Comparison of ENCODE assay signal across 8 cellular contexts in the genomic region with DNA sequence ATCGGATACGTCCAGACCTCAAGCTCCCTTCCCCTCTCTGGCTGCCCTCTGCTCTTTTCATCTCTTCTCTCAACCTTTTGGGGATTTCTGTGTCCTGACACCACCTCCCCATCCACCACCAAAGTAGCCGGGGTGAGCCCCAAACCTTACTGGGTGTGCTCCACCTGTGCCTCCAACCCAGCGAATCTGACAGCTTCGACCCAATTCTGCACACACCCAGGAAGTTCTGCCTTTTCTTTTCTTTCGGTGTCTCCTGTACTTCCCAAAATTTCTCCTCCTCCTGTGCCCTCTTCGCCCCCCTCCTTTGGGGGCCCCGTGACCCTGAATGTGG. TPM values are rescaled to one million over a fixed set of nuclear protein-coding genes. Genes with fewer than 3 reads are reported as not detected.
DNase-seq lines count a peak whose midpoint lies in the region; ATAC-seq and TF ChIP-seq lines count a peak whose summit lies in the region.

No MANE protein-coding gene starts in this region.

- no peaks in the 10 kb centered on the region for H3K9me3 ChIP-seq in GM23248 (ENCODE audit: low read depth)
- no peaks in the 10 kb centered on the region for H3K9me3 ChIP-seq in hepatocyte (ENCODE audit: low read depth)
- no peaks in the 10 kb centered on the region for H3K9me3 ChIP-seq in skeletal muscle satellite cell (replicated peaks; ENCODE audit: low read length)

- H3K4me3 Mint-ChIP-seq in activated CD8-positive, alpha-beta T cell treated with anti-CD3 and anti-CD28 coated beads for 36 hours = peak overlapping the region; percentile 87

- H3K9me2 ChIP-seq in GM23248 (ENCODE audit: insufficient read depth) = no peaks in the 10 kb centered on the region
- no peaks in the 10 kb centered on the region for H3K9me2 ChIP-seq in hepatocyte (replicated peaks; ENCODE audit: insufficient read depth)

- H3K4me3 ChIP-seq in GM23248 (peak overlapping the region; percentile 98), hepatocyte (peak overlapping the region; percentile 53), skeletal muscle satellite cell (ENCODE audit: low read length) (peak overlapping the region; percentile 97)

- H3K27ac ChIP-seq in GM23248 (peak overlapping the region; percentile 100), hepatocyte (peak overlapping the region; percentile 100)

- TF ChIP-seq CTCF in activated CD8-positive, alpha-beta T cell treated with anti-CD3 and anti-CD28 coated beads for 36 hours (IDR thresholded peaks at IDR 0.05) = peak; percentile 17
- no peak for TF ChIP-seq CTCF in hepatocyte (IDR thresholded peaks at IDR 0.05; ENCODE audit: poor library complexity)

- H3K27me3 Mint-ChIP-seq in activated CD8-positive, alpha-beta T cell treated with anti-CD3 and anti-CD28 coated beads for 36 hours = no peaks in the 10 kb centered on the region

- peaks cover 57% of the 10 kb centered on the region for H3K4me1 Mint-ChIP-seq in activated CD8-positive, alpha-beta T cell treated with anti-CD3 and anti-CD28 coated beads for 36 hours (ENCODE audit: low read depth)

- peak overlapping the region; percentile 82 for H3K27ac Mint-ChIP-seq in activated CD8-positive, alpha-beta T cell treated with anti-CD3 and anti-CD28 coated beads for 36 hours

- H4K20me1 ChIP-seq in GM23248 (ENCODE audit: insufficient read depth) (no peaks in the 10 kb centered on the region), hepatocyte (ENCODE audit: insufficient read depth, poor library complexity, severe bottlenecking) (peaks cover 5% of the 10 kb centered on the region)

- CTCF ChIA-PET in activated CD8-positive, alpha-beta T cell treated with anti-CD3 and anti-CD28 coated beads for 36 hours (lab: Charles Lee) = interaction anchor here (0.8 to 6.3 kb wide), 4 partner anchors 15 to 205 kb away, joined by 3 to 68 read pairs (median 3); a partner anchor contains a TSS

- in situ Hi-C loops in GM23248 (cut with MboI) = no loop called here

- H3K36me3 ChIP-seq in GM23248 (ENCODE audit: low read depth) (no peaks in the 10 kb centered on the region), hepatocyte (replicated peaks; ENCODE audit: insufficient read depth, low read depth) (no peaks in the 10 kb centered on the region), skeletal muscle satellite cell (ENCODE audit: insufficient read depth, low read length) (no peaks in the 10 kb centered on the region)

- peak overlapping the region; percentile 97 for H3K4me2 ChIP-seq in GM23248 (ENCODE audit: unreplicated experiment)
- peak overlapping the region; percentile 94 for H3K4me2 ChIP-seq in hepatocyte
- H3K4me2 ChIP-seq in skeletal muscle satellite cell (ENCODE audit: low read length) = peak overlapping the region; percentile 82

- H3K4me1 ChIP-seq in GM23248 (ENCODE audit: insufficient read depth) (peaks cover 37% of the 10 kb centered on the region), hepatocyte (ENCODE audit: insufficient read depth) (peaks cover 37% of the 10 kb centered on the region), skeletal muscle satellite cell (ENCODE audit: control insufficient read depth, insufficient read depth, low read length) (peaks cover 49% of the 10 kb centered on the region)

- POLR2A ChIA-PET in activated CD8-positive, alpha-beta T cell treated with anti-CD3 and anti-CD28 coated beads for 36 hours (lab: Charles Lee) = interaction anchor here (1.0 to 1.4 kb wide), 3 partner anchors 33 to 335 kb away, joined by 3 read pairs; no protein-coding TSS in a partner anchor

- intact Hi-C loops in activated CD8-positive, alpha-beta T cell treated with anti-CD3 and anti-CD28 coated beads for 36 hours (cut with micrococcal nuclease) = loop anchor here (5.0 to 10.0 kb wide), 3 partner anchors 85 to 212 kb away; a partner anchor contains a TSS

- peaks cover 17% of the 10 kb centered on the region for H3F3A ChIP-seq in GM23248 (ENCODE audit: insufficient read depth)

- H3K9ac ChIP-seq in GM23248 (peak overlapping the region; percentile 100), skeletal muscle satellite cell (ENCODE audit: low read depth, low read length) (peak overlapping the region; percentile 99)

- H2AFZ ChIP-seq in GM23248 = no peak overlapping the region
- H2AFZ ChIP-seq in hepatocyte = peak overlapping the region; percentile 95

- peaks cover 38% of the 10 kb centered on the region for H3K79me2 ChIP-seq in GM23248 (ENCODE audit: insufficient read depth)
- peaks cover 21% of the 10 kb centered on the region for H3K79me2 ChIP-seq in hepatocyte

- 9 to 14% methylated on average over 8 of the region's 8 CpGs for WGBS in GM23248 (ENCODE audit: low coverage in 1 of 2, low lambda C conversion rate in 2 of 2, missing lambda C conversion rate in 2 of 2), 2 experiments
- WGBS in hepatocyte (ENCODE audit: low lambda C conversion rate, missing lambda C conversion rate) = 68% methylated on average over 8 of the region's 8 CpGs

- no peak for DNase-seq in GM23248
- no peak for DNase-seq in activated CD8-positive, alpha-beta T cell treated with anti-CD3 and anti-CD28 coated beads for 36 hours
- no peak for DNase-seq in hepatocyte (ENCODE audit: low spot score)
- DNase-seq in EL = no peak
- DNase-seq in NCI-H1417 (lab: John Stamatoyannopoulos, UW) = no peak
- DNase-seq in stimulated activated naive CD4-positive, alpha-beta T cell (lab: John Stamatoyannopoulos, UW) = no peak

- no peaks in the 10 kb centered on the region for H3K27me3 ChIP-seq in GM23248 (replicated peaks; ENCODE audit: insufficient read depth)
- H3K27me3 ChIP-seq in hepatocyte = no peaks in the 10 kb centered on the region
- no peaks in the 10 kb centered on the region for H3K27me3 ChIP-seq in skeletal muscle satellite cell (ENCODE audit: control insufficient read depth, insufficient read depth, low read length)

- no peaks in the 10 kb centered on the region for H3K9me3 Mint-ChIP-seq in activated CD8-positive, alpha-beta T cell treated with anti-CD3 and anti-CD28 coated beads for 36 hours

- ATAC-seq in activated CD8-positive, alpha-beta T cell treated with anti-CD3 and anti-CD28 coated beads for 36 hours = no peak
- no peak for ATAC-seq in HG02571 (IDR thresholded peaks at IDR 0.05; ENCODE audit: unreplicated experiment)

- peaks cover 35% of the 10 kb centered on the region for H3K36me3 Mint-ChIP-seq in activated CD8-positive, alpha-beta T cell treated with anti-CD3 and anti-CD28 coated beads for 36 hours (ENCODE audit: low read depth)

RNA-seq across cellular contexts. Expression of a gene that starts 0.6 kb away (rescaled TPM):
- 24.9 and 27.2 TPM in 2 replicates for total RNA-seq in GM23248 (2014; rRNA removed; shearing (Covaris generic))
- polyA plus RNA-seq in GM23248 (2016; fragmentation: Nextera tagmentation; extraction: Ambion mirVana) (15.5 and 16.2 TPM in 2 replicates), hepatocyte (14.1 and 19.6 TPM in 2 replicates)
- total RNA-seq in activated CD8-positive, alpha-beta T cell treated with anti-CD3 and anti-CD28 coated beads for 36 hours = 10 to 100 TPM; 11.0 to 11.2 TPM
- 9.2 and 12.4 TPM in 2 replicates for total RNA-seq in hepatocyte
- 4.3 and 7.9 TPM in 2 replicates for total RNA-seq in skeletal muscle satellite cell (2012; rRNA removed)

RNA-seq across cellular contexts. Expression of a gene that starts 2.4 kb away (rescaled TPM):
- total RNA-seq in GM23248 (2014; rRNA removed; shearing (Covaris generic)) = not detected in 2 replicates
- polyA plus RNA-seq in GM23248 (2016; fragmentation: Nextera tagmentation; extraction: Ambion mirVana) (not detected in 2 replicates), hepatocyte (not detected in 2 replicates)
- not detected for total RNA-seq in activated CD8-positive, alpha-beta T cell treated with anti-CD3 and anti-CD28 coated beads for 36 hours
- total RNA-seq in hepatocyte = not detected in 2 replicates
- total RNA-seq in skeletal muscle satellite cell (2012; rRNA removed) = not detected in 2 replicates

RNA-seq across cellular contexts. Expression of a gene that starts 16.2 kb away (rescaled TPM):
- total RNA-seq in GM23248 (2014; rRNA removed; shearing (Covaris generic)) = 0.89 and 4.4 TPM in 2 replicates
- polyA plus RNA-seq in GM23248 (2016; fragmentation: Nextera tagmentation; extraction: Ambion mirVana) (15.6 and 15.7 TPM in 2 replicates), hepatocyte (10.2 and 14.6 TPM in 2 replicates)
- total RNA-seq in activated CD8-positive, alpha-beta T cell treated with anti-CD3 and anti-CD28 coated beads for 36 hours = 100 to 1,000 TPM; 309 to 342 TPM
- total RNA-seq in hepatocyte = not detected in 2 replicates
- 0.87 and 2.3 TPM in 2 replicates for total RNA-seq in skeletal muscle satellite cell (2012; rRNA removed)

RNA-seq across cellular contexts. Expression of a gene that starts 23.4 kb away (rescaled TPM):
- total RNA-seq in GM23248 (2014; rRNA removed; shearing (Covaris generic)) = 12.8 and 20.1 TPM in 2 replicates
- polyA plus RNA-seq in GM23248 (2016; fragmentation: Nextera tagmentation; extraction: Ambion mirVana) = 2.0 and 2.1 TPM in 2 replicates
- 10 to 100 TPM; 36.2 to 40.4 TPM for total RNA-seq in activated CD8-positive, alpha-beta T cell treated with anti-CD3 and anti-CD28 coated beads for 36 hours
- total RNA-seq in hepatocyte = 9.2 and 9.6 TPM in 2 replicates
- 9.5 and 13.9 TPM in 2 replicates for polyA plus RNA-seq in hepatocyte
- 11.4 and 14.2 TPM in 2 replicates for total RNA-seq in skeletal muscle satellite cell (2012; rRNA removed)

RNA-seq across cellular contexts. Expression of a gene that starts 28.4 kb away (rescaled TPM):
- 0.43 and 2.7 TPM in 2 replicates for total RNA-seq in GM23248 (2014; rRNA removed; shearing (Covaris generic))
- polyA plus RNA-seq in GM23248 (2016; fragmentation: Nextera tagmentation; extraction: Ambion mirVana) = 1.1 and 1.2 TPM in 2 replicates
- total RNA-seq in activated CD8-positive, alpha-beta T cell treated with anti-CD3 and anti-CD28 coated beads for 36 hours = 1 to 10 TPM; 6.8 to 6.9 TPM
- total RNA-seq in hepatocyte = 8.4 and 11.4 TPM in 2 replicates
- 8.9 and 10.2 TPM in 2 replicates for polyA plus RNA-seq in hepatocyte
- total RNA-seq in skeletal muscle satellite cell (2012; rRNA removed) = 0.25 TPM in 1 of 2 replicates, not detected in the other

Comparison
In these comparisons a context has a peak if more than half of its experiments do, and no peak if none do; other contexts are left out.
1. RNA of a gene that starts 16.2 kb away (total RNA-seq): 309 to 342 TPM in activated CD8-positive, alpha-beta T cell treated with anti-CD3 and anti-CD28 coated beads for 36 hours; 0.89 to 4.4 TPM in GM23248 and not detected in hepatocyte; every median in the first group is over 10 times any median in the second.
2. Peak in every context shown above with its lines, with median percentiles within 50 percentile points of each other: H3K4me2 ChIP-seq and H3K4me3 ChIP-seq.